Comparison of ENCODE assay signal across 13 cellular contexts in genomic region chr20:50523552-50524167, GRCh38. TPM values are rescaled to one million over a fixed set of nuclear protein-coding genes. Genes with fewer than 3 reads are reported as not detected.
A peak's percentile ranks its signal among the peaks of the same experiment; 100 is the strongest.
DNase-seq lines count a peak whose midpoint lies in the region; ATAC-seq, FAIRE-seq and TF ChIP-seq lines count a peak whose summit lies in the region.
"Had no signal": no experiment of that assay in that cellular context is flagged by ENCODE, and none has a peak within 500 bp of the region (broad histone marks: within the 10 kb centered on the region; RNA-seq: fewer than 3 reads in every experiment).

No MANE protein-coding gene starts in this region.

- no peak overlapping the region for H4K5ac ChIP-seq in H9 (ENCODE audit: insufficient read length, low read depth, low read length)

- no peak overlapping the region for H3K4me2 ChIP-seq in H9 (ENCODE audit: insufficient read depth, insufficient read length, low read length)
- H3K4me2 ChIP-seq: KMS-11 had no signal

- peak overlapping the region; percentile 34 for H3K27ac Mint-ChIP-seq in CD4-positive, alpha-beta T cell
- H3K27ac Mint-ChIP-seq in T-cell (peak overlapping the region; percentile 85 to 90), immature natural killer cell (peak overlapping the region; percentile 25 to 85 (median 69)), H9 (peak overlapping the region in 1 of 3 experiments; percentile 65; a peak in 3 of 7 replicates)

- no peak for ATAC-seq in CD4-positive, alpha-beta T cell (ENCODE audit: poor library complexity)
- peak in 1 of 4 experiments; percentile 27 for ATAC-seq in T-cell (replicated peaks in 1 of 4)

- H3K79me1 ChIP-seq in H9 (ENCODE audit: insufficient read depth, low read depth, low read length, poor library complexity, severe bottlenecking), result no peaks in the 10 kb centered on the region

- no peaks in the 10 kb centered on the region for H3K9me3 ChIP-seq in CD4-positive, alpha-beta T cell (ENCODE audit: control insufficient read depth, low read length)
- H3K9me3 ChIP-seq in H9 (ENCODE audit: control insufficient read depth, low read depth, low read length), result no peaks in the 10 kb centered on the region
- H3K9me3 ChIP-seq: Peyer's patch, suprapubic skin had no signal

- POLR2A ChIA-PET in CD4-positive, alpha-beta T cell (lab: Charles Lee), result interaction anchor here (0.9 to 1.8 kb wide), 5 partner anchors 10 to 58 kb away, joined by 3 to 6 read pairs (median 3); partner anchors contain the start of gene PTPN1
- POLR2A ChIA-PET in T-cell (lab: Charles Lee), result interaction anchor here in 1 of 2 donors (0.6 to 0.9 kb wide), 2 partner anchors 22 to 397 kb away, joined by 3 to 6 read pairs; no protein-coding TSS in a partner anchor

- no peak overlapping the region for H3K14ac ChIP-seq in H9 (ENCODE audit: insufficient read depth, low read length)

- FAIRE-seq in GM12891 (lab: Jason Lieb, UNC), result peak; percentile 43
- FAIRE-seq: colon had no signal

- peak overlapping the region; percentile 6 for H3K4me3 Mint-ChIP-seq in CD4-positive, alpha-beta T cell
- H3K4me3 Mint-ChIP-seq in T-cell, result peak overlapping the region; percentile 7 to 54 (median 52)
- peak overlapping the region in 4 of 5 donors; percentile 45 to 64 (median 56) for H3K4me3 Mint-ChIP-seq in immature natural killer cell
- H3K4me3 Mint-ChIP-seq in H9, result no peak overlapping the region

- no peak overlapping the region for H2BK20ac ChIP-seq in H9 (ENCODE audit: low read depth, low read length, poor library complexity, severe bottlenecking)

- H3K4ac ChIP-seq in H9 (ENCODE audit: low read depth, low read length), result no peak overlapping the region

- H3K23ac ChIP-seq in H9 (ENCODE audit: insufficient read length, low read depth, low read length), result no peak overlapping the region

- no peak for TF ChIP-seq CTCF in CD4-positive, alpha-beta T cell (IDR thresholded peaks at IDR 0.05)
- no peak for TF ChIP-seq CTCF in H9 (conservative IDR thresholded peaks at IDR 0.05)

- intact Hi-C loops in CD4-positive, alpha-beta T cell (cut with DNase I, micrococcal nuclease), result no loop called here

- H4K91ac ChIP-seq in H9 (ENCODE audit: insufficient read length, low read depth, low read length), result no peak overlapping the region

- H2BK120ac ChIP-seq in H9 (ENCODE audit: low read depth, low read length, poor library complexity, severe bottlenecking), result no peak overlapping the region

- peaks cover 6% of the 10 kb centered on the region for H3K36me3 Mint-ChIP-seq in CD4-positive, alpha-beta T cell (ENCODE audit: low read depth)
- H3K36me3 Mint-ChIP-seq in T-cell, result peaks cover 15% of the 10 kb centered on the region
- no peaks in the 10 kb centered on the region for H3K36me3 Mint-ChIP-seq in immature natural killer cell
- no peaks in the 10 kb centered on the region for H3K36me3 Mint-ChIP-seq in H9 (ENCODE audit: insufficient read depth in 1 of 3, low read depth in 3 of 3)

- H2AK5ac ChIP-seq in H9 (ENCODE audit: insufficient read length, low read length), result no peak overlapping the region

- H4K8ac ChIP-seq in H9 (replicated peaks; ENCODE audit: insufficient read length, low read depth, low read length), result no peak overlapping the region

- CTCF ChIA-PET in CD4-positive, alpha-beta T cell (lab: Charles Lee), result interaction anchor here (1.4 kb wide), 1 partner anchor 14 kb away, joined by 4 read pairs; no protein-coding TSS in a partner anchor
- CTCF ChIA-PET in T-cell (lab: Charles Lee), result interaction anchor here in 1 of 2 donors (0.8 to 1.4 kb wide), 4 partner anchors 10 to 1026 kb away, joined by 3 to 7 read pairs (median 5); no protein-coding TSS in a partner anchor

- H3K9ac ChIP-seq in H9 (ENCODE audit: extremely low read depth, insufficient read length, low read length), result no peak overlapping the region
- H3K9ac ChIP-seq: KMS-11 had no signal

- no peak for DNase-seq in CD4-positive, alpha-beta T cell
- DNase-seq in GM12891 (ENCODE audit: insufficient read length, low spot score) (no peak), T-cell (no peak), immature natural killer cell (no peak), H9 (no peak), D341Med (ENCODE audit: low spot score) (no peak), NCI-H128 (lab: John Stamatoyannopoulos, UW; ENCODE audit: unreplicated experiment) (no peak)
- DNase-seq: NCI-H2227 treated with DMSO at 0.1 percent for 48 hours, Peyer's patch had no signal

- no CpG with 5 or more reads among the region's 3 CpGs for WGBS in H9 (ENCODE audit: extremely low coverage, insufficient read length, low lambda C conversion rate)

- H2BK15ac ChIP-seq in H9 (ENCODE audit: low read depth, low read length), result no peak overlapping the region

- H3K18ac ChIP-seq in H9 (ENCODE audit: insufficient read length, low read depth, low read length), result no peak overlapping the region

- no peak for TF ChIP-seq POLR2A in GM12891 (IDR thresholded peaks at IDR 0.05; ENCODE audit: low read depth, low read length)

- H3K4me1 ChIP-seq in H9 (ENCODE audit: insufficient read depth, low read length), result no peaks in the 10 kb centered on the region; the same call in 1 of the 2 replicates

- H3K56ac ChIP-seq in H9 (ENCODE audit: insufficient read length, low read depth, low read length), result no peak overlapping the region

- no peak overlapping the region for H2AFZ ChIP-seq in H9 (ENCODE audit: low read length)

- H3K4me1 Mint-ChIP-seq in CD4-positive, alpha-beta T cell (ENCODE audit: low read depth), result peaks cover 59% of the 10 kb centered on the region
- H3K4me1 Mint-ChIP-seq in T-cell (peaks cover 53 to 58% (median 53%) of the 10 kb centered on the region in 3 donors), immature natural killer cell (peaks cover 54 to 57% of the 10 kb centered on the region in 2 donors), H9 (peaks cover 10 to 12% of the 10 kb centered on the region in 2 experiments)

- H3K27ac ChIP-seq in CD4-positive, alpha-beta T cell (ENCODE audit: low read depth, low read length), result no peak overlapping the region
- H3K27ac ChIP-seq in H9 (ENCODE audit: insufficient read length, low read depth, low read length), result no peak overlapping the region
- H3K27ac ChIP-seq: KMS-11, suprapubic skin, VCaP had no signal

- H3K79me2 ChIP-seq in H9 (ENCODE audit: insufficient read depth, low read length), result peaks cover 13% of the 10 kb centered on the region; the same call in 1 of the 2 replicates

- H3K27me3 Mint-ChIP-seq in CD4-positive, alpha-beta T cell, result no peaks in the 10 kb centered on the region
- H3K27me3 Mint-ChIP-seq in T-cell, result no peaks in the 10 kb centered on the region
- peaks cover 0 to 4% (median 0%) of the 10 kb centered on the region in 3 donors for H3K27me3 Mint-ChIP-seq in immature natural killer cell (ENCODE audit: low read depth in 3 of 3)
- H3K27me3 Mint-ChIP-seq in H9 (ENCODE audit: low read depth), result no peaks in the 10 kb centered on the region

- H3K23me2 ChIP-seq in H9 (ENCODE audit: insufficient read length, low read depth, low read length, poor library complexity, severe bottlenecking), result no peaks in the 10 kb centered on the region

- no peaks in the 10 kb centered on the region for H4K20me1 ChIP-seq in H9 (ENCODE audit: control insufficient read depth, insufficient read depth, insufficient read length)

- H3K9me3 Mint-ChIP-seq in CD4-positive, alpha-beta T cell, result no peaks in the 10 kb centered on the region
- H3K9me3 Mint-ChIP-seq in T-cell, result no peaks in the 10 kb centered on the region
- H3K9me3 Mint-ChIP-seq in immature natural killer cell, result no peaks in the 10 kb centered on the region
- no peaks in the 10 kb centered on the region for H3K9me3 Mint-ChIP-seq in H9

- H3T11ph ChIP-seq in H9 (ENCODE audit: low read length), result no peak overlapping the region

- H2BK12ac ChIP-seq in H9 (ENCODE audit: insufficient read length, low read depth, low read length), result no peak overlapping the region

- H3K27me3 ChIP-seq in CD4-positive, alpha-beta T cell (ENCODE audit: control insufficient read depth, insufficient read depth, low read length), result no peaks in the 10 kb centered on the region
- H3K27me3 ChIP-seq in H9 (ENCODE audit: insufficient read depth, low read length), result no peaks in the 10 kb centered on the region
- H3K27me3 ChIP-seq: Peyer's patch, suprapubic skin had no signal

- H2BK5ac ChIP-seq in H9 (ENCODE audit: insufficient read length, low read length), result no peak overlapping the region

TF ChIP-seq in GM12891, 5 proteins besides CTCF, POLR2A, EP300 and RAD21:
- no peak for TF ChIP-seq POU2F2 (IDR thresholded peaks at IDR 0.05; ENCODE audit: low read depth, low read length)
- peak; percentile 83 for TF ChIP-seq SPI1 (IDR thresholded peaks at IDR 0.05; ENCODE audit: low read depth, low read length)
- no peak for TF ChIP-seq POLR2AphosphoS5 (IDR thresholded peaks at IDR 0.05; ENCODE audit: low read depth, low read length)
- TF ChIP-seq PAX5 (IDR thresholded peaks at IDR 0.05; ENCODE audit: insufficient read depth, low read length, severe bottlenecking), result no peak
- no peak for TF ChIP-seq TAF1 (IDR thresholded peaks at IDR 0.05; ENCODE audit: low read depth, low read length)
TF ChIP-seq in GM12891: peak in this region for 1.

RNA-seq across cellular contexts. Expression of gene PTPN1, which starts 13.5 kb away (rescaled TPM):
- 10 to 100 TPM; 82.3 to 82.8 TPM for total RNA-seq in CD4-positive, alpha-beta T cell
- 34.6 TPM for polyA plus RNA-seq in GM12891 (2012; ENCODE audit: low read depth, missing spikeins)
- total RNA-seq in T-cell, result 10 to 100 TPM; 50.7 to 67.9 (median 55.3) TPM
- polyA plus RNA-seq in immature natural killer cell, result 10 to 100 TPM; 18.4 to 38.3 (median 19.4) TPM
- 30.8 and 30.9 TPM in 2 replicates for total RNA-seq in H9 (2021)

Comparison
In these comparisons a context has a peak if more than half of its experiments do, and no peak if none do; other contexts are left out.
1. H3K4me3 Mint-ChIP-seq: peak in CD4-positive, alpha-beta T cell (single experiment), T-cell (3 of 3) and immature natural killer cell (4 of 5); none in H9 (0 of 2).